In the genomic region with DNA sequence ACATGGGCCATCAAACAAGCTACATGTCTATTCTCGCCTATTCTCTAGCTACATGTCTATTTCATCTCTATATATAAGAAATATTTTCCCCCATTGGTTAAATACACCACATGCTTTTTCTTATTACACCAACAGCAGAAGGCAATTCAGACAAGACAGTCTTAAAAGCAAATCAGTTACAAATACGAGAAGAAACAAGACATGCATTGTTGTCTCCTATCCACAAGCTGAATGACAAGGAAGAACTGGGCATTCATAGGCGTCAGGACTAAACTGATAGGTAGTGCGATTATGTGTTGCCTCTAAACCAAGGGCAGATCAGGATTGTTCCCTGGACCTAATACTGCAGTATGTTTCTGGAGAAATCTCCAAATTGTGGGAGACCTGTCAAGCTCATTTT, we compare ENCODE assay signal across 20 cellular contexts.
"Had no signal": no experiment of that assay in that cellular context is flagged by ENCODE, and none has a peak within 500 bp of the region (broad histone marks: within the 10 kb centered on the region; RNA-seq: fewer than 3 reads in every experiment).

No MANE protein-coding gene starts in this region.

- DNase-seq: stimulated activated CD4-positive, alpha-beta T cell treated with anti-CD3 and anti-CD28 coated beads, Interleukin-2, amount 100 ng/mL, for 48 hours; stimulated activated CD4-positive, alpha-beta T cell treated with anti-CD3 and anti-CD28 coated beads, Interleukin-4, amount 100 ng/mL, for 1 hour; stimulated activated CD4-positive, alpha-beta T cell treated with anti-CD3 and anti-CD28 coated beads, Interleukin-4, amount 100 ng/mL, for 24 hours; stimulated activated CD4-positive, alpha-beta T cell treated with anti-CD3 and anti-CD28 coated beads, Interleukin-4, amount 100 ng/mL, for 4 hours; stimulated activated CD8-positive, alpha-beta memory T cell treated with anti-CD3 and anti-CD28 coated beads, Interleukin-4, amount 100 ng/mL, for 48 hours; stimulated activated naive B cell treated with anti-CD40 and anti-IgM and Interleukin-4, amounts not matched to agents 10 μg/mL and 1 μg/mL and 100 μg/mL, for 72 hours; stimulated activated naive CD4-positive, alpha-beta T cell; stimulated activated naive CD4-positive, alpha-beta T cell treated with Interleukin-2 at 50 U/mL for 16 hours; stimulated activated naive CD8-positive, alpha-beta T cell treated with anti-CD3 and anti-CD28 coated beads, Interleukin-15, amount 100 ng/mL, for 72 hours; stimulated activated naive CD8-positive, alpha-beta T cell treated with anti-CD3 and anti-CD28 coated beads, Interleukin-15, Interleukin-2, amounts not matched to agents 100 U/mL and 50 U/mL, for 24 hours; stomach; substantia nigra; testis; thyroid gland; tibial artery; transverse colon; trophoblast cell; upper lobe of left lung; upper lobe of right lung; uterus had no signal
